In the genomic region with DNA sequence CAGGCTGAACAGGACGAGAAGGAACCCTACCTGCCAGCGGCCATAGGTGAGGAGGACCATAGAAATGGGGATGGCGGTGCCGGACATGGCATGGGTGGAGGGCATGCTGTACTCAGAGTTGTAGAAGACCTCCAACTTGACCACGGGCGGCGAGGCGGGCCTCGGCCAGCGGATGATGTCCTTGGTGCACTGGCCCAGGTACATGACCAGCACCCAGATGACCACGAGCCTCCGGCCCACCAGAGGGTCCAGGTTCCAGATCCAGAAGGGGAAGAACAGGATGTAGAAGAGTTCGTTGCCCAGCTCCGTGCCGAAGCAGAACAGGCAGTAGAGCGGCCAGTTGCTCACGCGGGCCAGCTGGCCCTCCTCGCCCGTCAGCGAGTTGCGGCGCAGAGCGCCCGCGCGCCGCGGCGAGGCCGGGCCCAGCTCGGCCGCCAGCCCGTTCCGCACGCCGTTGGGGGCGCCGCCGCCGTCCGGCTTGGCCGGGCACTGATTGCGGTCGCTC, we compare ENCODE assay signal across 8 cellular contexts.
DNase-seq lines count a peak whose midpoint lies in the region; ATAC-seq lines count a peak whose summit lies in the region.

No MANE protein-coding gene starts in this region.

- H3K9me3 ChIP-seq in ES-I3 (ENCODE audit: control insufficient read depth, insufficient read depth, low read length) (no peaks in the 10 kb centered on the region), endocrine pancreas (ENCODE audit: control insufficient read depth, low read length) (no peaks in the 10 kb centered on the region), stomach smooth muscle (ENCODE audit: control insufficient read depth in 2 of 2, low read length in 2 of 2) (no peaks in the 10 kb centered on the region)

- H3K4me1 ChIP-seq in ES-I3 (ENCODE audit: insufficient read depth, low read length), result no peaks in the 10 kb centered on the region
- H3K4me1 ChIP-seq in endocrine pancreas (ENCODE audit: control insufficient read depth, insufficient read depth, low read length), result peaks cover 9% of the 10 kb centered on the region
- H3K4me1 ChIP-seq in stomach smooth muscle (ENCODE audit: control insufficient read depth, insufficient read depth, low read length), result peaks cover 4% of the 10 kb centered on the region

- ATAC-seq in GM21360 (IDR thresholded peaks at IDR 0.05; ENCODE audit: unreplicated experiment), result peak; percentile 32
- ATAC-seq in HG03521 (IDR thresholded peaks at IDR 0.05; ENCODE audit: unreplicated experiment), result peak; percentile 12

- peak overlapping the region; percentile 97 for H3K4me3 ChIP-seq in endocrine pancreas (ENCODE audit: control insufficient read depth, insufficient read depth, low read length)
- H3K4me3 ChIP-seq in stomach smooth muscle (ENCODE audit: low read length in 2 of 2), result peak overlapping the region; percentile 91 to 99

- H3K36me3 ChIP-seq in ES-I3 (ENCODE audit: insufficient read depth, low read length) (no peaks in the 10 kb centered on the region), endocrine pancreas (ENCODE audit: control insufficient read depth, insufficient read depth, low read length) (no peaks in the 10 kb centered on the region), stomach smooth muscle (ENCODE audit: control insufficient read depth in 2 of 2, insufficient read depth in 2 of 2, low read length in 2 of 2) (no peaks in the 10 kb centered on the region)

- no peaks in the 10 kb centered on the region for H3K9me3 Mint-ChIP-seq in T-helper 2 cell treated with Interferon-gamma antibody and Interleukin-4, amounts not matched to agents 5 μg/mL and 100 μg/mL, for 36 hours

- peaks cover 33% of the 10 kb centered on the region for H3K4me1 Mint-ChIP-seq in T-helper 2 cell treated with Interferon-gamma antibody and Interleukin-4, amounts not matched to agents 5 μg/mL and 100 μg/mL, for 36 hours (ENCODE audit: low read depth)

- H3K27me3 Mint-ChIP-seq in T-helper 2 cell treated with Interferon-gamma antibody and Interleukin-4, amounts not matched to agents 5 μg/mL and 100 μg/mL, for 36 hours (ENCODE audit: low read depth), result peaks cover 14% of the 10 kb centered on the region

- peaks cover 12% of the 10 kb centered on the region for H3K36me3 Mint-ChIP-seq in T-helper 2 cell treated with Interferon-gamma antibody and Interleukin-4, amounts not matched to agents 5 μg/mL and 100 μg/mL, for 36 hours (ENCODE audit: low read depth)

- DNase-seq in T-helper 2 cell treated with Interferon-gamma antibody and Interleukin-4, amounts not matched to agents 5 μg/mL and 100 μg/mL, for 36 hours (ENCODE audit: low spot score), result peak; percentile 23
- DNase-seq in medulla oblongata (ENCODE audit: extremely low spot score), result peak; percentile 41
- no peak for DNase-seq in activated CD8-positive, alpha-beta memory T cell treated with anti-CD3 and anti-CD28 coated beads, Interleukin-2, amount 50 U/mL, for 48 hours

- H3K27ac ChIP-seq in stomach smooth muscle (ENCODE audit: low read length), result peak overlapping the region; percentile 59

- H3K27me3 ChIP-seq in endocrine pancreas (ENCODE audit: control insufficient read depth, insufficient read depth, low read length) (no peaks in the 10 kb centered on the region), stomach smooth muscle (ENCODE audit: control insufficient read depth in 1 of 2, insufficient read depth in 2 of 2, low read length in 2 of 2) (no peaks in the 10 kb centered on the region)

- H3K27ac Mint-ChIP-seq in T-helper 2 cell treated with Interferon-gamma antibody and Interleukin-4, amounts not matched to agents 5 μg/mL and 100 μg/mL, for 36 hours, result peak overlapping the region; percentile 98

- peak overlapping the region; percentile 99 for H3K4me3 Mint-ChIP-seq in T-helper 2 cell treated with Interferon-gamma antibody and Interleukin-4, amounts not matched to agents 5 μg/mL and 100 μg/mL, for 36 hours

- H3K9ac ChIP-seq in ES-I3 (ENCODE audit: low read depth, low read length) (peak overlapping the region; percentile 87), endocrine pancreas (ENCODE audit: control insufficient read depth, insufficient read depth, low read length) (peak overlapping the region; percentile 70), stomach smooth muscle (ENCODE audit: low read length in 2 of 2) (peak overlapping the region; percentile 82 to 92)
